ENCODE assay signal across 8 cellular contexts in genomic region chr2:101307950-101308431, GRCh38. TPM values are rescaled to one million over a fixed set of nuclear protein-coding genes. Genes with fewer than 3 reads are reported as not detected.
DNase-seq lines count a peak whose midpoint lies in the region; FAIRE-seq and TF ChIP-seq lines count a peak whose summit lies in the region.

No MANE protein-coding gene starts in this region.

- H3K4me2 ChIP-seq in astrocyte (ENCODE audit: low read length), result peak overlapping the region; percentile 85

- H3K9me3 Mint-ChIP-seq in astrocyte (ENCODE audit: unreplicated experiment), result peaks cover 2% of the 10 kb centered on the region

- peak overlapping the region; percentile 90 for H3K27ac Mint-ChIP-seq in astrocyte (ENCODE audit: unreplicated experiment)

- peak overlapping the region; percentile 98 for H2AFZ ChIP-seq in astrocyte (ENCODE audit: low read depth, low read length)

- peak overlapping the region; percentile 68 for H3K27ac ChIP-seq in astrocyte (ENCODE audit: low read depth, low read length)

- H3K36me3 ChIP-seq in NT2/D1 (ENCODE audit: insufficient read depth, insufficient read length, low read length) (peaks cover 22% of the 10 kb centered on the region), astrocyte (ENCODE audit: insufficient read depth, low read length) (no peaks in the 10 kb centered on the region)

- peaks cover 7% of the 10 kb centered on the region for H3K27me3 ChIP-seq in NT2/D1 (ENCODE audit: insufficient read depth, insufficient read length)
- no peaks in the 10 kb centered on the region for H3K27me3 ChIP-seq in astrocyte (ENCODE audit: insufficient read depth, low read length)

- H3K79me2 ChIP-seq in astrocyte (ENCODE audit: insufficient read depth, low read length), result peaks cover 55% of the 10 kb centered on the region

- H3K9me3 ChIP-seq in NT2/D1 (ENCODE audit: insufficient read depth, low read length), result no peaks in the 10 kb centered on the region
- H3K9me3 ChIP-seq in astrocyte (ENCODE audit: insufficient read depth, low read depth, low read length), result no peaks in the 10 kb centered on the region

- H3K4me1 ChIP-seq in NT2/D1 (ENCODE audit: insufficient read depth, insufficient read length), result peaks cover 2% of the 10 kb centered on the region
- peaks cover 22% of the 10 kb centered on the region for H3K4me1 ChIP-seq in astrocyte (ENCODE audit: insufficient read depth, low read length)

- H3K4me1 Mint-ChIP-seq in astrocyte (ENCODE audit: low read depth, unreplicated experiment), result peaks cover 32% of the 10 kb centered on the region

- H4K20me1 ChIP-seq in astrocyte (ENCODE audit: insufficient read depth, low read length), result peaks cover 42% of the 10 kb centered on the region

- H3K9ac ChIP-seq in NT2/D1 (ENCODE audit: insufficient read length, low read depth) (peak overlapping the region; percentile 96), astrocyte (ENCODE audit: low read length) (peak overlapping the region; percentile 88)

- DNase-seq in GM12891 (ENCODE audit: insufficient read length, low spot score) (peak; percentile 37), HFF-Myc (ENCODE audit: extremely low read depth, low read depth) (no peak), NT2/D1 (ENCODE audit: low read depth, low spot score) (no peak), astrocyte (ENCODE audit: low read depth) (no peak), iPS-NIHi7 (ENCODE audit: extremely low spot score) (peak; percentile 41), NCI-H1092 (lab: John Stamatoyannopoulos, UW) (no peak), GM20000 (ENCODE audit: low spot score) (no peak)
- peak; percentile 34 for DNase-seq in stimulated activated CD4-positive, alpha-beta T cell treated with anti-CD3 and anti-CD28 coated beads, Interleukin-4, amount 100 ng/mL, for 1 hour

- no peaks in the 10 kb centered on the region for H3K27me3 Mint-ChIP-seq in astrocyte (ENCODE audit: low read depth, unreplicated experiment)

- TF ChIP-seq POLR2A in GM12891 (IDR thresholded peaks at IDR 0.05; ENCODE audit: low read depth, low read length), result no peak

- FAIRE-seq in GM12891 (lab: Jason Lieb, UNC), result no peak
- FAIRE-seq in astrocyte (lab: Jason Lieb, UNC), result no peak

- TF ChIP-seq CTCF in HFF-Myc (IDR thresholded peaks at IDR 0.05; ENCODE audit: low read depth, low read length, missing control alignments) (no peak), astrocyte (IDR thresholded peaks at IDR 0.05; ENCODE audit: insufficient read depth, low read depth, low read length) (no peak), GM20000 (IDR thresholded peaks at IDR 0.05; ENCODE audit: extremely low read depth, missing control alignments) (no peak)

- H3K36me3 Mint-ChIP-seq in astrocyte (ENCODE audit: low read depth, unreplicated experiment), result no peaks in the 10 kb centered on the region

- peak overlapping the region; percentile 96 for H3K4me3 Mint-ChIP-seq in astrocyte (ENCODE audit: unreplicated experiment)

- peak overlapping the region; percentile 91 for H3K4me3 ChIP-seq in HFF-Myc (replicated peaks; ENCODE audit: low read depth, low read length)
- H3K4me3 ChIP-seq in NT2/D1 (ENCODE audit: insufficient read length, low read depth), result peak overlapping the region; percentile 87
- peak overlapping the region; percentile 75 for H3K4me3 ChIP-seq in astrocyte (ENCODE audit: insufficient read depth, low read depth, low read length)

TF ChIP-seq in GM12891, 5 proteins besides CTCF, POLR2A, EP300 and RAD21:
- TF ChIP-seq PAX5 (IDR thresholded peaks at IDR 0.05; ENCODE audit: insufficient read depth, low read length, severe bottlenecking), result no peak

RNA-seq across cellular contexts. Expression of gene RNF149, which starts 0.5 kb away (rescaled TPM):
- polyA plus RNA-seq in GM12891 (2012; ENCODE audit: low read depth, missing spikeins), result 6.3 TPM
- total RNA-seq in astrocyte, result 36.4 and 37.7 TPM in 2 replicates

RNA-seq across cellular contexts. Expression of gene CNOT11, which starts 55.3 kb away (rescaled TPM):
- polyA plus RNA-seq in GM12891 (2012; ENCODE audit: low read depth, missing spikeins), result 31.4 TPM
- total RNA-seq in astrocyte, result 36.7 and 37.0 TPM in 2 replicates

Comparison
In these comparisons a context has a peak if more than half of its experiments do, and no peak if none do; other contexts are left out.
1. DNase-seq: peak in GM12891 (single experiment), iPS-NIHi7 (single experiment) and stimulated activated CD4-positive, alpha-beta T cell treated with anti-CD3 and anti-CD28 coated beads, Interleukin-4, amount 100 ng/mL, for 1 hour (single experiment); none in HFF-Myc (single experiment), NT2/D1 (single experiment), astrocyte (single experiment), NCI-H1092 (single experiment) and GM20000 (single experiment).
2. Peak in every context shown above with its lines, with median percentiles within 50 percentile points of each other: H3K4me3 ChIP-seq.